ENCODE assay signal across 1 cellular context in genomic region chr1:204627436-204627835, GRCh38.
TF ChIP-seq lines count a peak whose summit lies in the region.

No MANE protein-coding gene starts in this region.

TF ChIP-seq in K562, 482 proteins besides CTCF, POLR2A, EP300 and RAD21:
- TF ChIP-seq CBX3 (IDR thresholded peaks at IDR 0.05; ENCODE audit: borderline replicate concordance in 1 of 2, low read length in 2 of 2) (no peak), PRDM10 (IDR thresholded peaks at IDR 0.05; ENCODE audit: partially characterized antibody) (peak; percentile 25), ZNF583 (CRISPR knock-in tag; IDR thresholded peaks at IDR 0.05) (0 out of 2 replicates have a peak, but pooled peaks have one; percentile 15), ZKSCAN8 (CRISPR knock-in tag; IDR thresholded peaks at IDR 0.05) (no peak)
